1 cellular context compared by ENCODE assay signal in genomic region chr3:184409946-184410500, GRCh38.
TF ChIP-seq lines count a peak whose summit lies in the region.

No MANE protein-coding gene starts in this region.

TF ChIP-seq in HepG2, 621 proteins besides CTCF, POLR2A, EP300 and RAD21:
- TF ChIP-seq ZFP36L2 (CRISPR knock-in tag; IDR thresholded peaks at IDR 0.05) (no peak), FOXM1 (CRISPR knock-in tag; IDR thresholded peaks at IDR 0.05) (no peak), ZNF33A (CRISPR knock-in tag; IDR thresholded peaks at IDR 0.05; ENCODE audit: borderline replicate concordance) (no peak), AFF4 (CRISPR knock-in tag; IDR thresholded peaks at IDR 0.05) (no peak), ZNF567 (CRISPR knock-in tag; IDR thresholded peaks at IDR 0.05; ENCODE audit: borderline replicate concordance) (no peak)
